In genomic region chr1:15742339-15742801, GRCh38 we compare ENCODE assay signal across 18 cellular contexts. TPM values are rescaled to one million over a fixed set of nuclear protein-coding genes. Genes with fewer than 3 reads are reported as not detected.
A peak's percentile ranks its signal among the peaks of the same experiment; 100 is the strongest.
DNase-seq lines count a peak whose midpoint lies in the region; ATAC-seq and TF ChIP-seq lines count a peak whose summit lies in the region.
"Had no signal": no experiment of that assay in that cellular context is flagged by ENCODE, and none has a peak within 500 bp of the region (broad histone marks: within the 10 kb centered on the region; RNA-seq: fewer than 3 reads in every experiment).

Gene TMEM82 (plus strand): TSS chr1:15742499. CDS start chr1:15742560, 61 bp downstream.

- POLR2A ChIA-PET in naive thymus-derived CD8-positive, alpha-beta T cell (lab: Charles Lee): no interaction called here

- H3K9me3 Mint-ChIP-seq in stimulated activated naive B cell treated with anti-CD40 and anti-IgM and Interleukin-4, amounts not matched to agents 10 μg/mL and 1 μg/mL and 100 μg/mL, for 72 hours: no peaks in the 10 kb centered on the region
- H3K9me3 Mint-ChIP-seq in naive thymus-derived CD8-positive, alpha-beta T cell: no peaks in the 10 kb centered on the region
- H3K9me3 Mint-ChIP-seq in T-helper 2 cell treated with Interferon-gamma antibody and Interleukin-4, amounts not matched to agents 5 μg/mL and 100 μg/mL, for 36 hours: no peaks in the 10 kb centered on the region
- H3K9me3 Mint-ChIP-seq: dendritic cell treated with granulocyte-macrophage colony-stimulating factor and Interleukin-4, amounts not matched to agents 40 ng/mL and 50 ng/mL, for 4 days had no signal

- H3K4me3 ChIP-seq in HUES64 (ENCODE audit: low read length): 0 out of 2 replicates have a peak within 1 kb of the TSS, but pooled peaks have one; percentile 19
- peak within 1 kb of the TSS; percentile 60 to 81 (median 75) for H3K4me3 ChIP-seq in liver (ENCODE audit: low read depth in 1 of 3, low read length in 3 of 3)
- H3K4me3 ChIP-seq: GM23248, lung, uterus had no signal

- H3K36me3 Mint-ChIP-seq in T-helper 17 cell (ENCODE audit: low read depth): no peaks in the 10 kb centered on the region
- peaks cover 1 to 5% of the 10 kb centered on the region in 2 donors for H3K36me3 Mint-ChIP-seq in stimulated activated naive B cell treated with anti-CD40 and anti-IgM and Interleukin-4, amounts not matched to agents 10 μg/mL and 1 μg/mL and 100 μg/mL, for 72 hours
- no peaks in the 10 kb centered on the region for H3K36me3 Mint-ChIP-seq in naive thymus-derived CD8-positive, alpha-beta T cell
- H3K36me3 Mint-ChIP-seq in T-helper 2 cell treated with Interferon-gamma antibody and Interleukin-4, amounts not matched to agents 5 μg/mL and 100 μg/mL, for 36 hours (ENCODE audit: low read depth): no peaks in the 10 kb centered on the region

- no peaks in the 10 kb centered on the region for H3K4me1 ChIP-seq in HUES64 (ENCODE audit: insufficient read depth, low read length)
- peaks cover 4 to 38% (median 23%) of the 10 kb centered on the region in 4 donors for H3K4me1 ChIP-seq in liver (ENCODE audit: control insufficient read depth in 4 of 4, insufficient read depth in 4 of 4, low read length in 3 of 4)
- H3K4me1 ChIP-seq: uterus had no signal

- H3K4me3 Mint-ChIP-seq in T-helper 17 cell: no peak within 1 kb of the TSS
- H3K4me3 Mint-ChIP-seq in stimulated activated naive B cell treated with anti-CD40 and anti-IgM and Interleukin-4, amounts not matched to agents 10 μg/mL and 1 μg/mL and 100 μg/mL, for 72 hours: no peak within 1 kb of the TSS
- no peak within 1 kb of the TSS for H3K4me3 Mint-ChIP-seq in naive thymus-derived CD8-positive, alpha-beta T cell
- no peak within 1 kb of the TSS for H3K4me3 Mint-ChIP-seq in T-helper 2 cell treated with Interferon-gamma antibody and Interleukin-4, amounts not matched to agents 5 μg/mL and 100 μg/mL, for 36 hours
- H3K4me3 Mint-ChIP-seq: dendritic cell treated with granulocyte-macrophage colony-stimulating factor and Interleukin-4, amounts not matched to agents 40 ng/mL and 50 ng/mL, for 4 days had no signal

- peaks cover 8% of the 10 kb centered on the region for H3K4me1 Mint-ChIP-seq in T-helper 17 cell
- peaks cover 5 to 8% of the 10 kb centered on the region in 2 donors for H3K4me1 Mint-ChIP-seq in stimulated activated naive B cell treated with anti-CD40 and anti-IgM and Interleukin-4, amounts not matched to agents 10 μg/mL and 1 μg/mL and 100 μg/mL, for 72 hours
- peaks cover 5 to 7% (median 5%) of the 10 kb centered on the region in 4 donors for H3K4me1 Mint-ChIP-seq in naive thymus-derived CD8-positive, alpha-beta T cell
- peaks cover 5% of the 10 kb centered on the region for H3K4me1 Mint-ChIP-seq in T-helper 2 cell treated with Interferon-gamma antibody and Interleukin-4, amounts not matched to agents 5 μg/mL and 100 μg/mL, for 36 hours (ENCODE audit: low read depth)

- TF ChIP-seq RAD21 in liver (IDR thresholded peaks at IDR 0.05): peak in 1 of 2 donors; percentile 21

- no peaks in the 10 kb centered on the region for H3K27me3 Mint-ChIP-seq in T-helper 17 cell
- H3K27me3 Mint-ChIP-seq in stimulated activated naive B cell treated with anti-CD40 and anti-IgM and Interleukin-4, amounts not matched to agents 10 μg/mL and 1 μg/mL and 100 μg/mL, for 72 hours: peaks cover 0 to 5% of the 10 kb centered on the region in 2 donors
- H3K27me3 Mint-ChIP-seq in naive thymus-derived CD8-positive, alpha-beta T cell: no peaks in the 10 kb centered on the region
- no peaks in the 10 kb centered on the region for H3K27me3 Mint-ChIP-seq in T-helper 2 cell treated with Interferon-gamma antibody and Interleukin-4, amounts not matched to agents 5 μg/mL and 100 μg/mL, for 36 hours (ENCODE audit: low read depth)
- H3K27me3 Mint-ChIP-seq: dendritic cell treated with granulocyte-macrophage colony-stimulating factor and Interleukin-4, amounts not matched to agents 40 ng/mL and 50 ng/mL, for 4 days had no signal

- H3K9ac ChIP-seq in HUES64 (ENCODE audit: low read depth, low read length) (no peak within 1 kb of the TSS), liver (ENCODE audit: low read depth in 1 of 2, low read length in 2 of 2) (peak within 1 kb of the TSS; percentile 37 to 45)
- H3K9ac ChIP-seq: GM23248 had no signal

- DNase-seq in T-helper 17 cell (no peak), activated gamma-delta T cell treated with Interleukin-2 at 50 U/mL for 16 hours (no peak)
- no peak for DNase-seq in stimulated activated naive B cell treated with anti-CD40 and anti-IgM and Interleukin-4, amounts not matched to agents 10 μg/mL and 1 μg/mL and 100 μg/mL, for 72 hours
- DNase-seq in naive thymus-derived CD8-positive, alpha-beta T cell: no peak
- DNase-seq in T-helper 2 cell treated with Interferon-gamma antibody and Interleukin-4, amounts not matched to agents 5 μg/mL and 100 μg/mL, for 36 hours (ENCODE audit: low spot score): no peak
- DNase-seq: C1 segment of cervical spinal cord; GM23248; hypothalamus; NCI-H1105 treated with DMSO at 0.1 percent for 48 hours; NCI-H446; OCI-M1; stimulated activated CD4-positive, alpha-beta T cell treated with anti-CD3 and anti-CD28 coated beads, Interleukin-4, amount 100 ng/mL, for 4 hours had no signal

- H3K36me3 ChIP-seq in HUES64 (ENCODE audit: insufficient read depth, low read length): no peaks in the 10 kb centered on the region
- peaks cover 0 to 2% (median 0%) of the 10 kb centered on the region in 4 donors for H3K36me3 ChIP-seq in liver (ENCODE audit: control insufficient read depth in 4 of 4, insufficient read depth in 3 of 4, low read depth in 1 of 4, low read length in 3 of 4)
- H3K36me3 ChIP-seq: uterus had no signal

- WGBS in HUES64: 36% methylated on average over 14 of the region's 14 CpGs
- 14% methylated on average over 14 of the region's 14 CpGs for whole genome bisulfite sequencing in liver

- no peak for TF ChIP-seq CTCF in liver (IDR thresholded peaks at IDR 0.05; ENCODE audit: low read depth, low read length, missing input control)

- H3K27ac ChIP-seq in HUES64 (ENCODE audit: low read depth, low read length): peak within 1 kb of the TSS; percentile 75; the same call in 1 of the 2 replicates
- peak within 1 kb of the TSS; percentile 31 to 46 for H3K27ac ChIP-seq in liver (ENCODE audit: low read depth in 1 of 2, low read length in 2 of 2)
- H3K27ac ChIP-seq: GM23248, uterus had no signal

- ATAC-seq in T-helper 17 cell: no peak
- ATAC-seq in stimulated activated naive B cell treated with anti-CD40 and anti-IgM and Interleukin-4, amounts not matched to agents 10 μg/mL and 1 μg/mL and 100 μg/mL, for 72 hours (replicated peaks): no peak
- no peak for ATAC-seq in naive thymus-derived CD8-positive, alpha-beta T cell

- H3K9me3 ChIP-seq in HUES64 (ENCODE audit: insufficient read depth, low read depth, low read length): no peaks in the 10 kb centered on the region
- H3K9me3 ChIP-seq in T-helper 17 cell (ENCODE audit: control insufficient read depth, low read length, poor library complexity, severe bottlenecking): no peaks in the 10 kb centered on the region
- H3K9me3 ChIP-seq in liver (ENCODE audit: control insufficient read depth in 4 of 4, low read length in 3 of 4): no peaks in the 10 kb centered on the region
- H3K9me3 ChIP-seq: uterus had no signal

- H3K27me3 ChIP-seq in HUES64 (ENCODE audit: insufficient read depth, low read length) (no peaks in the 10 kb centered on the region), liver (ENCODE audit: control insufficient read depth in 4 of 4, insufficient read depth in 4 of 4, low read length in 3 of 4) (no peaks in the 10 kb centered on the region)
- H3K27me3 ChIP-seq: uterus had no signal

- peak within 1 kb of the TSS; percentile 77 for H3K27ac Mint-ChIP-seq in T-helper 17 cell
- peak within 1 kb of the TSS; percentile 38 for H3K27ac Mint-ChIP-seq in stimulated activated naive B cell treated with anti-CD40 and anti-IgM and Interleukin-4, amounts not matched to agents 10 μg/mL and 1 μg/mL and 100 μg/mL, for 72 hours
- H3K27ac Mint-ChIP-seq in naive thymus-derived CD8-positive, alpha-beta T cell: peak within 1 kb of the TSS in 4 of 10 donors; percentile 33 to 81 (median 56)
- H3K27ac Mint-ChIP-seq in T-helper 2 cell treated with Interferon-gamma antibody and Interleukin-4, amounts not matched to agents 5 μg/mL and 100 μg/mL, for 36 hours: no peak within 1 kb of the TSS
- H3K27ac Mint-ChIP-seq: dendritic cell treated with granulocyte-macrophage colony-stimulating factor and Interleukin-4, amounts not matched to agents 40 ng/mL and 50 ng/mL, for 4 days had no signal

TF ChIP-seq in liver, 16 proteins besides CTCF, POLR2A, EP300 and RAD21 (continues in another document):
- no peak for TF ChIP-seq JUND (IDR thresholded peaks at IDR 0.05)
- TF ChIP-seq, protein P1, sequence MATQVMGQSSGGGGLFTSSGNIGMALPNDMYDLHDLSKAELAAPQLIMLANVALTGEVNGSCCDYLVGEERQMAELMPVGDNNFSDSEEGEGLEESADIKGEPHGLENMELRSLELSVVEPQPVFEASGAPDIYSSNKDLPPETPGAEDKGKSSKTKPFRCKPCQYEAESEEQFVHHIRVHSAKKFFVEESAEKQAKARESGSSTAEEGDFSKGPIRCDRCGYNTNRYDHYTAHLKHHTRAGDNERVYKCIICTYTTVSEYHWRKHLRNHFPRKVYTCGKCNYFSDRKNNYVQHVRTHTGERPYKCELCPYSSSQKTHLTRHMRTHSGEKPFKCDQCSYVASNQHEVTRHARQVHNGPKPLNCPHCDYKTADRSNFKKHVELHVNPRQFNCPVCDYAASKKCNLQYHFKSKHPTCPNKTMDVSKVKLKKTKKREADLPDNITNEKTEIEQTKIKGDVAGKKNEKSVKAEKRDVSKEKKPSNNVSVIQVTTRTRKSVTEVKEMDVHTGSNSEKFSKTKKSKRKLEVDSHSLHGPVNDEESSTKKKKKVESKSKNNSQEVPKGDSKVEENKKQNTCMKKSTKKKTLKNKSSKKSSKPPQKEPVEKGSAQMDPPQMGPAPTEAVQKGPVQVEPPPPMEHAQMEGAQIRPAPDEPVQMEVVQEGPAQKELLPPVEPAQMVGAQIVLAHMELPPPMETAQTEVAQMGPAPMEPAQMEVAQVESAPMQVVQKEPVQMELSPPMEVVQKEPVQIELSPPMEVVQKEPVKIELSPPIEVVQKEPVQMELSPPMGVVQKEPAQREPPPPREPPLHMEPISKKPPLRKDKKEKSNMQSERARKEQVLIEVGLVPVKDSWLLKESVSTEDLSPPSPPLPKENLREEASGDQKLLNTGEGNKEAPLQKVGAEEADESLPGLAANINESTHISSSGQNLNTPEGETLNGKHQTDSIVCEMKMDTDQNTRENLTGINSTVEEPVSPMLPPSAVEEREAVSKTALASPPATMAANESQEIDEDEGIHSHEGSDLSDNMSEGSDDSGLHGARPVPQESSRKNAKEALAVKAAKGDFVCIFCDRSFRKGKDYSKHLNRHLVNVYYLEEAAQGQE (IDR thresholded peaks at IDR 0.05): peak; percentile 45
- TF ChIP-seq SP1 (IDR thresholded peaks at IDR 0.05): peak; percentile 53
- no peak for TF ChIP-seq FOXA1 (IDR thresholded peaks at IDR 0.05)
- TF ChIP-seq HNF4A (conservative IDR thresholded peaks at IDR 0.05): peak; percentile 76 to 92
- peak; percentile 53 for TF ChIP-seq HNF4G (IDR thresholded peaks at IDR 0.05)
- TF ChIP-seq TAF1 (conservative IDR thresholded peaks at IDR 0.05): no peak

RNA-seq across cellular contexts. Expression of gene TMEM82, which starts in this region (rescaled TPM):
- 0.50 TPM for polyA plus RNA-seq in HUES64 (2013, experiment 1 of 2)
- 0.57 TPM for polyA plus RNA-seq in HUES64 (2013, experiment 2 of 2)
- total RNA-seq in T-helper 17 cell (not detected), liver (1 to 10 TPM; 5.6 to 5.8 TPM)
- polyA plus RNA-seq in liver: 10 to 100 TPM; 20.9 to 26.3 TPM
- not detected for total RNA-seq in naive thymus-derived CD8-positive, alpha-beta T cell
- polyA plus RNA-seq in naive thymus-derived CD8-positive, alpha-beta T cell: not detected
- total RNA-seq: fibroblast of lung, GM23248, lung, uterus had no signal
- polyA plus RNA-seq: fibroblast of lung, GM23248, lung had no signal

Comparison
In these comparisons a context has a peak if more than half of its experiments do, and no peak if none do; other contexts are left out.
1. RNA of gene TMEM82 (total RNA-seq): 5.6 to 5.8 TPM in liver; not detected in T-helper 17 cell and not detected in naive thymus-derived CD8-positive, alpha-beta T cell; every median in the first group is over 4 times any median in the second.
2. RNA of gene TMEM82 (polyA plus RNA-seq): 20.9 to 26.3 TPM in liver; not detected in naive thymus-derived CD8-positive, alpha-beta T cell; every median in the first group is over 10 times any median in the second.